In the genomic region with DNA sequence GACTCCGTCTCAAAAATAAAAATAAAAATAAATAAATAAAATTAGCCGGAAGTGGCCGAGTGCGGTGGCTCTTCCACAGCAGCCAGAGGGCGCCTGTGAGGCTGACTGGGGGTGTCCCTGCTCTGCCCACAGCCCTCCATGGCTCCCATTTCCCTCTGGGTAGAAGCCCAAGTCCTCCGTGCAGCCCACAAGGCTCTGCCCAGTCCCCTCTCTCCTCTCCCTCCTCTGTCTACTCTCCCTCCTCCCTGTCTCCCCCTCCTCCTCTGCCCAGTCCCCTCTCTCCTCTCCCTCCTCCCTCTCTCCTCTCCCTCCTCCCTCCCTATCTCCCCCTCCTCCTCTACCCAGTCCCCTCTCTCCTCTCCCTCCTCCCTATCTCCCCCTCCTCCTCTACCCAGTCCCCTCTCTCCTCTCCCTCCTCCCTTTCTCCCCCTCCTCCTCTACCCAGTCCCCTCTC, we compare ENCODE assay signal across 8 cellular contexts. TPM values are rescaled to one million over a fixed set of nuclear protein-coding genes. Genes with fewer than 3 reads are reported as not detected.
A peak's percentile ranks its signal among the peaks of the same experiment; 100 is the strongest.
DNase-seq lines count a peak whose midpoint lies in the region; ATAC-seq and TF ChIP-seq lines count a peak whose summit lies in the region.

No MANE protein-coding gene starts in this region.

- DNase-seq in MCF 10A (ENCODE audit: unreplicated experiment) (peak; percentile 71), breast epithelium (ENCODE audit: low spot score in 2 of 2) (no peak), Peyer's patch (no peak), body of pancreas (no peak), mesothelial cell of epicardium (ENCODE audit: low spot score in 2 of 2, unreplicated experiment in 2 of 2) (no peak), SHP77 (lab: John Stamatoyannopoulos, UW) (no peak)
- no peak for DNase-seq in CD8-positive, alpha-beta T cell

- H3K9me3 Mint-ChIP-seq in MCF 10A (ENCODE audit: unreplicated experiment) (no peaks in the 10 kb centered on the region), mesothelial cell of epicardium (no peaks in the 10 kb centered on the region)
- no peaks in the 10 kb centered on the region for H3K9me3 Mint-ChIP-seq in CD8-positive, alpha-beta T cell

- H3K27ac Mint-ChIP-seq in MCF 10A (ENCODE audit: low read depth, unreplicated experiment) (no peak overlapping the region), mesothelial cell of epicardium (no peak overlapping the region)
- H3K27ac Mint-ChIP-seq in CD8-positive, alpha-beta T cell: no peak overlapping the region

- H3K4me1 Mint-ChIP-seq in MCF 10A (ENCODE audit: insufficient read depth, unreplicated experiment) (no peaks in the 10 kb centered on the region), mesothelial cell of epicardium (peaks cover 6% of the 10 kb centered on the region)
- peaks cover 2% of the 10 kb centered on the region for H3K4me1 Mint-ChIP-seq in CD8-positive, alpha-beta T cell (ENCODE audit: low read depth)

- H3K27ac ChIP-seq in breast epithelium (no peak overlapping the region), Peyer's patch (no peak overlapping the region), body of pancreas (no peak overlapping the region)
- no peak overlapping the region for H3K27ac ChIP-seq in CD8-positive, alpha-beta T cell (ENCODE audit: low read depth, low read length)

- H3K36me3 Mint-ChIP-seq in MCF 10A (ENCODE audit: insufficient read depth, unreplicated experiment): peaks cover 5% of the 10 kb centered on the region
- H3K36me3 Mint-ChIP-seq in mesothelial cell of epicardium: no peaks in the 10 kb centered on the region
- no peaks in the 10 kb centered on the region for H3K36me3 Mint-ChIP-seq in CD8-positive, alpha-beta T cell

- H3K27me3 ChIP-seq in breast epithelium (no peaks in the 10 kb centered on the region), Peyer's patch (no peaks in the 10 kb centered on the region), body of pancreas (no peaks in the 10 kb centered on the region)
- no peaks in the 10 kb centered on the region for H3K27me3 ChIP-seq in CD8-positive, alpha-beta T cell (ENCODE audit: insufficient read depth, low read length)

- CTCF ChIA-PET in MCF 10A (lab: Yijun Ruan, JAX): interaction anchor here (0.6 to 2.7 kb wide), 8 partner anchors 19 to 578 kb away, joined by 3 to 8 read pairs (median 3); a partner anchor contains a TSS
- CTCF ChIA-PET in CD8-positive, alpha-beta T cell (lab: Charles Lee): interaction anchor here (1.1 to 2.5 kb wide), 7 partner anchors 13 to 258 kb away, joined by 3 to 10 read pairs (median 3); a partner anchor contains a TSS

- no peaks in the 10 kb centered on the region for H3K9me3 ChIP-seq in breast epithelium
- H3K9me3 ChIP-seq in Peyer's patch: no peaks in the 10 kb centered on the region
- no peaks in the 10 kb centered on the region for H3K9me3 ChIP-seq in body of pancreas
- no peaks in the 10 kb centered on the region for H3K9me3 ChIP-seq in CD8-positive, alpha-beta T cell (ENCODE audit: low read length)

- TF ChIP-seq POLR2A in breast epithelium (IDR thresholded peaks at IDR 0.05) (no peak), Peyer's patch (IDR thresholded peaks at IDR 0.05) (no peak), body of pancreas (IDR thresholded peaks at IDR 0.05) (no peak)

- 45 to 64% methylated on average over 6 of the region's 6 CpGs for WGBS in body of pancreas, 2 donors

- TF ChIP-seq CTCF in MCF 10A (IDR thresholded peaks at IDR 0.05; ENCODE audit: unreplicated experiment): peak; percentile 71
- peak in 1 of 3 donors; percentile 25 for TF ChIP-seq CTCF in breast epithelium (IDR thresholded peaks at IDR 0.05)
- peak in 5 of 6 experiments; percentile 16 to 56 (median 40) for TF ChIP-seq CTCF in Peyer's patch (IDR thresholded peaks at IDR 0.05)
- peak in 6 of 7 experiments; percentile 10 to 39 (median 24) for TF ChIP-seq CTCF in body of pancreas (IDR thresholded peaks at IDR 0.05)
- peak; percentile 32 for TF ChIP-seq CTCF in mesothelial cell of epicardium (IDR thresholded peaks at IDR 0.05; ENCODE audit: unreplicated experiment)
- no peak for TF ChIP-seq CTCF in CD8-positive, alpha-beta T cell (IDR thresholded peaks at IDR 0.05)

- H3K4me3 Mint-ChIP-seq in MCF 10A (ENCODE audit: unreplicated experiment) (no peak overlapping the region), mesothelial cell of epicardium (no peak overlapping the region)
- H3K4me3 Mint-ChIP-seq in CD8-positive, alpha-beta T cell: no peak overlapping the region

- H3K27me3 Mint-ChIP-seq in MCF 10A (ENCODE audit: insufficient read depth, unreplicated experiment) (no peaks in the 10 kb centered on the region), mesothelial cell of epicardium (ENCODE audit: low read depth) (no peaks in the 10 kb centered on the region)
- H3K27me3 Mint-ChIP-seq in CD8-positive, alpha-beta T cell (ENCODE audit: low read depth): peaks cover 6% of the 10 kb centered on the region

- POLR2A ChIA-PET in MCF 10A (lab: Yijun Ruan, JAX): interaction anchor here (1.1 kb wide), 1 partner anchor 150 kb away, joined by 4 read pairs; no protein-coding TSS in a partner anchor
- POLR2A ChIA-PET in CD8-positive, alpha-beta T cell (lab: Charles Lee): no interaction called here

- H3K4me1 ChIP-seq in breast epithelium (no peaks in the 10 kb centered on the region), Peyer's patch (no peaks in the 10 kb centered on the region), body of pancreas (peaks cover 6% of the 10 kb centered on the region)
- H3K4me1 ChIP-seq in CD8-positive, alpha-beta T cell (ENCODE audit: insufficient read depth, low read length): no peaks in the 10 kb centered on the region

- ATAC-seq in body of pancreas: no peak
- ATAC-seq in CD8-positive, alpha-beta T cell: no peak
- no peak for ATAC-seq in HG02798 (IDR thresholded peaks at IDR 0.05; ENCODE audit: poor library complexity, unreplicated experiment)

- no TSS peak for BruUV-seq in MCF 10A (replicated peaks; lab: Mats Ljungman, UMichigan)

- no peak overlapping the region for H3K4me3 ChIP-seq in breast epithelium
- H3K4me3 ChIP-seq in Peyer's patch: no peak overlapping the region
- H3K4me3 ChIP-seq in body of pancreas: no peak overlapping the region
- no peak overlapping the region for H3K4me3 ChIP-seq in CD8-positive, alpha-beta T cell (ENCODE audit: low read depth, low read length)

- intact Hi-C loops in MCF 10A (cut with micrococcal nuclease) (loop anchor here (5.0 kb wide), 1 partner anchor 211 kb away; a partner anchor contains a TSS), breast epithelium (cut with DNase I; ENCODE audit: low total_unique reads) (loop anchor here (10.0 kb wide), 1 partner anchor 223 kb away; no protein-coding TSS in a partner anchor), body of pancreas (cut with DNase I) (loop anchor here (5.0 kb wide), 1 partner anchor 146 kb away; a partner anchor contains a TSS)
- intact Hi-C loops in CD8-positive, alpha-beta T cell (cut with DNase I, micrococcal nuclease): loop anchor here (2.0 kb wide), 3 partner anchors 85 to 141 kb away; a partner anchor contains a TSS

- no peaks in the 10 kb centered on the region for H3K36me3 ChIP-seq in breast epithelium
- no peaks in the 10 kb centered on the region for H3K36me3 ChIP-seq in Peyer's patch
- H3K36me3 ChIP-seq in body of pancreas (replicated peaks in 1 of 2; ENCODE audit: insufficient read depth in 1 of 2, low read depth in 2 of 2): no peaks in the 10 kb centered on the region
- no peaks in the 10 kb centered on the region for H3K36me3 ChIP-seq in CD8-positive, alpha-beta T cell (ENCODE audit: insufficient read depth, low read length)

RNA-seq across cellular contexts. Expression of a gene that starts 20.4 kb away (rescaled TPM):
- total RNA-seq in MCF 10A (2022) (33.7 and 35.0 TPM in 2 replicates), breast epithelium (1 to 10 TPM in 2 of 3 donors, under 1 TPM in 1; 0.16 to 3.6 (median 2.5) TPM), Peyer's patch (100 to 1,000 TPM; 116 to 828 (median 637) TPM), body of pancreas (1 to 10 TPM in 1 of 2 donors, under 1 TPM in 1; 0.99 to 3.4 TPM), mesothelial cell of epicardium (1.4 to 2.2 TPM (median 1.5 TPM) in 3 replicates)
- not detected for total RNA-seq in CD8-positive, alpha-beta T cell

RNA-seq across cellular contexts. Expression of a gene that starts 25.9 kb away (rescaled TPM):
- total RNA-seq in MCF 10A (2022): 348 and 431 TPM in 2 replicates
- 100 to 1,000 TPM in 2 of 3 donors, 10 to 100 TPM in 1; 92.0 to 147 (median 131) TPM for total RNA-seq in breast epithelium
- total RNA-seq in Peyer's patch: 100 to 1,000 TPM; 173 to 436 (median 229) TPM
- 100 to 1,000 TPM in 1 of 2 donors, 10 to 100 TPM in 1; 78.9 to 100 TPM for total RNA-seq in body of pancreas
- 447 to 482 TPM (median 459 TPM) in 3 replicates for total RNA-seq in mesothelial cell of epicardium
- 100 to 1,000 TPM; 248 to 266 TPM for total RNA-seq in CD8-positive, alpha-beta T cell

RNA-seq across cellular contexts. Expression of a gene that starts 50.4 kb away (rescaled TPM):
- not detected in 2 replicates for total RNA-seq in MCF 10A (2022)
- 1 to 10 TPM in 2 of 3 donors, not detected in 1; 6.9 to 9.1 TPM for total RNA-seq in breast epithelium
- total RNA-seq in Peyer's patch: not detected
- total RNA-seq in body of pancreas: not detected
- 140 to 162 TPM (median 152 TPM) in 3 replicates for total RNA-seq in mesothelial cell of epicardium
- total RNA-seq in CD8-positive, alpha-beta T cell: not detected

RNA-seq across cellular contexts. Expression of a gene that starts 56.3 kb away (rescaled TPM):
- total RNA-seq in MCF 10A (2022) (not detected in 2 replicates), breast epithelium (under 1 TPM in 1 of 3 donors, not detected in 2; 0.29 TPM), Peyer's patch (not detected), body of pancreas (under 1 TPM in 1 of 2 donors, not detected in 1; 0.26 TPM), mesothelial cell of epicardium (6.4 to 7.1 TPM (median 6.7 TPM) in 3 replicates)
- under 1 TPM; 0.69 to 0.87 TPM for total RNA-seq in CD8-positive, alpha-beta T cell

Comparison
In these comparisons a context has a peak if more than half of its experiments do, and no peak if none do; other contexts are left out.
1. RNA of a gene that starts 50.4 kb away (total RNA-seq): 140 to 162 TPM in mesothelial cell of epicardium; 6.9 to 9.1 TPM in breast epithelium, not detected in MCF 10A, not detected in Peyer's patch, not detected in body of pancreas and not detected in CD8-positive, alpha-beta T cell; every median in the first group is over 10 times any median in the second.